12 cellular contexts compared by ENCODE assay signal in the genomic region with DNA sequence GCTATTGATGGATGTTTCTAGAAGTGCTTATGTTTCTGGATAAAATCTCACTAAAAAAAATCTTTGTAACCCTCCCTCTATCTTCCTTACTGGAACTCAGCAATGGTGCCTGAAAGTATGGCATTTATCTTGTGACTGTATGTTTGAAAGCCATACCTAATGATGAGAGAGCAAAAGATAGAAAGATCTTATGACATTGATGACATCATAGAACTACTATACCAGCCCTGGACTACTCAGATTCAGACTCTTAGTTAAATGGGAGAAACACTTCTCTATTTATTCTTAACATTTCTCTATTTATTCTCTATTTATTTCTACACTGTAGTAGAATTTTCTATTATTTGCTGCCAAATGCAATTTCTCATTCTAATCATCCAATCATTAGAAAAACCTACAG. TPM values are rescaled to one million over a fixed set of nuclear protein-coding genes. Genes with fewer than 3 reads are reported as not detected.
"Had no signal": no experiment of that assay in that cellular context is flagged by ENCODE, and none has a peak within 500 bp of the region (broad histone marks: within the 10 kb centered on the region; RNA-seq: fewer than 3 reads in every experiment).

No MANE protein-coding gene starts in this region.

- ATAC-seq: GM23338, HCT116 had no signal

- H3K36me3 ChIP-seq: HAP-1 had no signal

- H3K4me2 ChIP-seq: GM23338 had no signal

- H3K9ac ChIP-seq: GM23248 had no signal

- H3K4me3 ChIP-seq: GM23248, GM23338, HAP-1 had no signal

- H2AFZ ChIP-seq: GM23248, GM23338 had no signal

- H3K4me1 ChIP-seq: HAP-1 had no signal

- H3K27ac ChIP-seq: GM23248 had no signal

- FAIRE-seq: H1, H54 had no signal

- DNase-seq: GM23248, GOT3, H7, H9, HCEC 1CT, HFFc6 had no signal

- H3K9me3 ChIP-seq: HAP-1 had no signal

RNA-seq across cellular contexts. Expression of a gene that starts 32.7 kb away (rescaled TPM):
- total RNA-seq: GM23248, H4, H7, H9, HFFc6 had no signal
- polyA plus RNA-seq: GM23248 had no signal
